19 cellular contexts compared by ENCODE assay signal in the genomic region with DNA sequence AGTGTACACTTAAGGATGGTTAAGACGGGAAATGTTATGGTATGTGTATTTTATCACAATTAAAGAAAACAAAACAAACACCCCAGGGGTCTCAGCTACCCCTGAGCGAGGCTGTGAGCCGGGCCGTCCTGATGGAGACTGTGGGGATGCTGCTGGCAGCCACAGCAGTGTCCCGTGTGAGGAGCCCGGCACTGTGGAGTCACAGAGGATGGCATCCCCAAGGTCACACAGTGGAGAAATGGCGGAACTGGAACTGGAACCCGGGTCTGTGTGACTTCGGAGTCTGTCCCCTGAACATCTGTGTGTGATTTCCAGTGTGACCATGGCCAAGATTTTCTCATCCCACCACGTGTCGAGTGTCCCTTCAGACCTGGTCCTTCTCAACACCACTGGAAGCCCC.
"Had no signal": no experiment of that assay in that cellular context is flagged by ENCODE, and none has a peak within 500 bp of the region (broad histone marks: within the 10 kb centered on the region; RNA-seq: fewer than 3 reads in every experiment).

No MANE protein-coding gene starts in this region.

- DNase-seq: activated CD4-positive, alpha-beta T cell treated with anti-CD3 and anti-CD28 coated beads, Interleukin-2, amount 10 ng/mL, durations not matched to agents 7 days and 5 days; activated CD8-positive, alpha-beta T cell treated with anti-CD3 and anti-CD28 coated beads, Interleukin-2, amount 10 ng/mL, durations not matched to agents 7 days and 5 days; activated naive CD4-positive, alpha-beta T cell treated with anti-CD3 and anti-CD28 coated beads for 36 hours; activated T-cell treated with anti-CD3 and anti-CD28 coated beads, Interleukin-2, amount 50 U/mL, for 24 hours; central memory CD4-positive, alpha-beta T cell; colonic mucosa; gastrocnemius medialis; heart left ventricle; naive B cell; nucleus accumbens; stimulated activated naive CD8-positive, alpha-beta T cell treated with anti-CD3 and anti-CD28 coated beads, Interleukin-15, Interleukin-2, amounts not matched to agents 100 U/mL and 50 U/mL, for 24 hours; substantia nigra had no signal

- H3K36me3 Mint-ChIP-seq: brain, naive B cell had no signal

- H3K27ac ChIP-seq: colonic mucosa, gastrocnemius medialis had no signal

- ATAC-seq: activated CD8-positive, alpha-beta T cell treated with anti-CD3 and anti-CD28 coated beads, Interleukin-2, amount 10 ng/mL, durations not matched to agents 7 days and 5 days; gastrocnemius medialis; stimulated activated naive CD8-positive, alpha-beta T cell treated with anti-CD3 and anti-CD28 coated beads, Interleukin-15, Interleukin-2, amounts not matched to agents 100 U/mL and 50 U/mL, for 24 hours had no signal

- H3K27me3 Mint-ChIP-seq: activated CD4-positive, alpha-beta T cell treated with anti-CD3 and anti-CD28 coated beads, Interleukin-2, amount 10 ng/mL, durations not matched to agents 7 days and 5 days; activated T-cell treated with anti-CD3 and anti-CD28 coated beads, Interleukin-2, amount 50 U/mL, for 24 hours; brain had no signal

- H3K27me3 ChIP-seq: colonic mucosa, gastrocnemius medialis, heart left ventricle, left lung, transverse colon, vagina had no signal

- H3K27ac Mint-ChIP-seq: activated CD4-positive, alpha-beta T cell treated with anti-CD3 and anti-CD28 coated beads, Interleukin-2, amount 10 ng/mL, durations not matched to agents 7 days and 5 days; activated CD8-positive, alpha-beta T cell treated with anti-CD3 and anti-CD28 coated beads, Interleukin-2, amount 10 ng/mL, durations not matched to agents 7 days and 5 days; activated naive CD4-positive, alpha-beta T cell treated with anti-CD3 and anti-CD28 coated beads for 36 hours; activated T-cell treated with anti-CD3 and anti-CD28 coated beads, Interleukin-2, amount 50 U/mL, for 24 hours; activated T-helper 2 cell treated with anti-CD3 and anti-CD28 coated beads, Interferon-gamma antibody, Interleukin-2, Interleukin-4, amounts not matched to agents 10 μg/mL and 5 μg/mL and 100 μg/mL, durations not matched to agents 14 hours and 24 hours and 36 hours; T-helper 2 cell treated with Interferon-gamma antibody and Interleukin-4, amounts not matched to agents 5 μg/mL and 100 μg/mL, for 36 hours had no signal

- H3K4me3 Mint-ChIP-seq: activated CD4-positive, alpha-beta T cell treated with anti-CD3 and anti-CD28 coated beads, Interleukin-2, amount 10 ng/mL, durations not matched to agents 7 days and 5 days; activated CD8-positive, alpha-beta T cell treated with anti-CD3 and anti-CD28 coated beads, Interleukin-2, amount 10 ng/mL, durations not matched to agents 7 days and 5 days; activated naive CD4-positive, alpha-beta T cell treated with anti-CD3 and anti-CD28 coated beads for 36 hours; activated T-cell treated with anti-CD3 and anti-CD28 coated beads, Interleukin-2, amount 50 U/mL, for 24 hours; T-helper 2 cell treated with Interferon-gamma antibody and Interleukin-4, amounts not matched to agents 5 μg/mL and 100 μg/mL, for 36 hours had no signal

- H3K4me1 Mint-ChIP-seq: activated CD4-positive, alpha-beta T cell treated with anti-CD3 and anti-CD28 coated beads, Interleukin-2, amount 10 ng/mL, durations not matched to agents 7 days and 5 days; naive B cell had no signal

- H3K9me3 ChIP-seq: colonic mucosa, gastrocnemius medialis, heart left ventricle, left lung, mucosa of descending colon, transverse colon, vagina had no signal

- H3K4me3 ChIP-seq: colonic mucosa, gastrocnemius medialis, heart left ventricle, left lung, mucosa of descending colon, transverse colon, vagina had no signal

- H3K36me3 ChIP-seq: colonic mucosa, gastrocnemius medialis, heart left ventricle, left lung, transverse colon, vagina had no signal

- H3K4me1 ChIP-seq: colonic mucosa, gastrocnemius medialis, heart left ventricle, left lung, transverse colon had no signal
